ENCODE assay signal across 14 cellular contexts in the genomic region with DNA sequence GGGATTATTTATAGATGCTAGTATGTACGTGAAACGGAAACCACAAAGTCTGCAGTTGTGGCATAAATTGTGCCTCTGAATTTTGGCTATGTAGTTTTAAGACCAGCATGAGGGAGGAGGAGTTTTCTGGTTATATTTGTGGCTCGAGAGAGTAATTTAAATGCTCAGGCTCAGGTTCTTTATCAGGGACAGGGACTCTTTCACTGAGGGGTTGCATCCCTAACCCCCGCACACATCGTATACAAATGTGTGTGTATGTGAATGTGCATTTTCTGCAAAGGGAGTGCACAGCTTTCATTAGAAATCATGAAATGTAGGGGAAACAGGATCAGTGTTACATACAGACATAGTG. TPM values are rescaled to one million over a fixed set of nuclear protein-coding genes. Genes with fewer than 3 reads are reported as not detected.
DNase-seq lines count a peak whose midpoint lies in the region; ATAC-seq and TF ChIP-seq lines count a peak whose summit lies in the region.
"Had no signal": no experiment of that assay in that cellular context is flagged by ENCODE, and none has a peak within 500 bp of the region (broad histone marks: within the 10 kb centered on the region; RNA-seq: fewer than 3 reads in every experiment).

No MANE protein-coding gene starts in this region.

- intact Hi-C loops in Caco-2 (cut with micrococcal nuclease; ENCODE audit: unreplicated experiment), result no loop called here

- no peaks in the 10 kb centered on the region for H3K9me3 ChIP-seq in Caco-2

- H3K36me3 Mint-ChIP-seq in activated T-cell treated with anti-CD3 and anti-CD28 coated beads, Interleukin-2, amount 50 U/mL, for 24 hours (ENCODE audit: low read depth), result peaks cover 27% of the 10 kb centered on the region
- H3K36me3 Mint-ChIP-seq in stimulated activated memory B cell treated with anti-CD40 and anti-IgM and Interleukin-4, amounts not matched to agents 10 μg/mL and 1 μg/mL and 100 μg/mL, for 72 hours, result peaks cover 18% of the 10 kb centered on the region
- peaks cover 72% of the 10 kb centered on the region for H3K36me3 Mint-ChIP-seq in Caco-2 (ENCODE audit: insufficient read depth, unreplicated experiment)
- H3K36me3 Mint-ChIP-seq: mesothelial cell of epicardium had no signal

- peak; percentile 41 for ATAC-seq in HG03378 (IDR thresholded peaks at IDR 0.05; ENCODE audit: unreplicated experiment)
- peak; percentile 53 for ATAC-seq in stimulated activated memory B cell treated with anti-CD40 and anti-IgM and Interleukin-4, amounts not matched to agents 10 μg/mL and 1 μg/mL and 100 μg/mL, for 72 hours
- ATAC-seq: Panc1 had no signal

- no peak for DNase-seq in activated T-cell treated with anti-CD3 and anti-CD28 coated beads, Interleukin-2, amount 50 U/mL, for 24 hours
- DNase-seq in activated T-cell treated with anti-CD3 and anti-CD28 coated beads, Interleukin-2, amount 50 U/mL, for 1 hour, result no peak
- no peak for DNase-seq in Caco-2
- DNase-seq in midbrain (lab: John Stamatoyannopoulos, UW), result no peak
- no peak for DNase-seq in stimulated activated CD4-positive, alpha-beta T cell treated with anti-CD3 and anti-CD28 coated beads, Interleukin-2, amount 100 ng/mL, for 48 hours
- DNase-seq: activated CD8-positive, alpha-beta memory T cell treated with anti-CD3 and anti-CD28 coated beads, Interleukin-2, amount 50 U/mL, for 4 hours had no signal

- peak overlapping the region; percentile 41 for H3K4me3 Mint-ChIP-seq in activated T-cell treated with anti-CD3 and anti-CD28 coated beads, Interleukin-2, amount 50 U/mL, for 24 hours
- no peak overlapping the region for H3K4me3 Mint-ChIP-seq in stimulated activated memory B cell treated with anti-CD40 and anti-IgM and Interleukin-4, amounts not matched to agents 10 μg/mL and 1 μg/mL and 100 μg/mL, for 72 hours
- H3K4me3 Mint-ChIP-seq in Caco-2 (ENCODE audit: unreplicated experiment), result no peak overlapping the region
- H3K4me3 Mint-ChIP-seq: mesothelial cell of epicardium had no signal

- H3K9me3 Mint-ChIP-seq in activated T-cell treated with anti-CD3 and anti-CD28 coated beads, Interleukin-2, amount 50 U/mL, for 24 hours, result no peaks in the 10 kb centered on the region
- H3K9me3 Mint-ChIP-seq in stimulated activated memory B cell treated with anti-CD40 and anti-IgM and Interleukin-4, amounts not matched to agents 10 μg/mL and 1 μg/mL and 100 μg/mL, for 72 hours, result no peaks in the 10 kb centered on the region
- H3K9me3 Mint-ChIP-seq in Caco-2 (ENCODE audit: unreplicated experiment), result no peaks in the 10 kb centered on the region
- H3K9me3 Mint-ChIP-seq: mesothelial cell of epicardium had no signal

- no peaks in the 10 kb centered on the region for H3K27me3 Mint-ChIP-seq in activated T-cell treated with anti-CD3 and anti-CD28 coated beads, Interleukin-2, amount 50 U/mL, for 24 hours
- H3K27me3 Mint-ChIP-seq in stimulated activated memory B cell treated with anti-CD40 and anti-IgM and Interleukin-4, amounts not matched to agents 10 μg/mL and 1 μg/mL and 100 μg/mL, for 72 hours, result no peaks in the 10 kb centered on the region
- H3K27me3 Mint-ChIP-seq in Caco-2 (ENCODE audit: insufficient read depth, unreplicated experiment), result no peaks in the 10 kb centered on the region

- H3K27ac Mint-ChIP-seq in activated T-cell treated with anti-CD3 and anti-CD28 coated beads, Interleukin-2, amount 50 U/mL, for 24 hours, result peak overlapping the region; percentile 64
- H3K27ac Mint-ChIP-seq in stimulated activated memory B cell treated with anti-CD40 and anti-IgM and Interleukin-4, amounts not matched to agents 10 μg/mL and 1 μg/mL and 100 μg/mL, for 72 hours, result peak overlapping the region; percentile 96
- no peak overlapping the region for H3K27ac Mint-ChIP-seq in Caco-2 (ENCODE audit: unreplicated experiment)
- H3K27ac Mint-ChIP-seq: mesothelial cell of epicardium had no signal

- H3K4me1 Mint-ChIP-seq in activated T-cell treated with anti-CD3 and anti-CD28 coated beads, Interleukin-2, amount 50 U/mL, for 24 hours (ENCODE audit: low read depth), result peaks cover 47% of the 10 kb centered on the region
- peaks cover 79% of the 10 kb centered on the region for H3K4me1 Mint-ChIP-seq in stimulated activated memory B cell treated with anti-CD40 and anti-IgM and Interleukin-4, amounts not matched to agents 10 μg/mL and 1 μg/mL and 100 μg/mL, for 72 hours
- H3K4me1 Mint-ChIP-seq in Caco-2 (ENCODE audit: low read depth, unreplicated experiment), result peaks cover 7% of the 10 kb centered on the region

- peaks cover 3% of the 10 kb centered on the region; the same call in 1 of the 2 replicates for H3K36me3 ChIP-seq in Caco-2 (ENCODE audit: control insufficient read depth, insufficient read depth, low read length)

- H3K4me3 ChIP-seq in Caco-2 (ENCODE audit: low read depth, low read length), result no peak overlapping the region

- peaks cover 8% of the 10 kb centered on the region for H3K4me1 ChIP-seq in Caco-2
- H3K4me1 ChIP-seq: parathyroid adenoma had no signal

- BruUV-seq in Caco-2 (replicated peaks; lab: Mats Ljungman, UMichigan), result no TSS peak

- POLR2A ChIA-PET in Caco-2 (lab: Charles Lee), result no interaction called here

- peak; percentile 73 for TF ChIP-seq POLR2A in Raji (IDR thresholded peaks at IDR 0.05; ENCODE audit: insufficient read depth, low read depth, low read length)

- H3K27me3 ChIP-seq in Caco-2 (replicated peaks; ENCODE audit: control insufficient read depth, insufficient read depth, low read length), result no peaks in the 10 kb centered on the region

- TF ChIP-seq CTCF in Caco-2 (IDR thresholded peaks at IDR 0.05; ENCODE audit: insufficient read depth in 1 of 2, low read depth in 1 of 2, low read length in 1 of 2, severe bottlenecking in 1 of 2, unreplicated experiment in 1 of 2), result no peak

- CTCF ChIA-PET in Caco-2 (lab: Charles Lee), result no interaction called here

RNA-seq across cellular contexts. Expression of gene GCSAM, which starts 12.6 kb away (rescaled TPM):
- total RNA-seq in Caco-2 (2022), result not detected in 2 replicates
- total RNA-seq: astrocyte, Daoy had no signal

RNA-seq across cellular contexts. Expression of gene C3orf52, which starts 34.3 kb away (rescaled TPM):
- total RNA-seq in Caco-2 (2022), result 52.4 and 64.5 TPM in 2 replicates
